In the genomic region with DNA sequence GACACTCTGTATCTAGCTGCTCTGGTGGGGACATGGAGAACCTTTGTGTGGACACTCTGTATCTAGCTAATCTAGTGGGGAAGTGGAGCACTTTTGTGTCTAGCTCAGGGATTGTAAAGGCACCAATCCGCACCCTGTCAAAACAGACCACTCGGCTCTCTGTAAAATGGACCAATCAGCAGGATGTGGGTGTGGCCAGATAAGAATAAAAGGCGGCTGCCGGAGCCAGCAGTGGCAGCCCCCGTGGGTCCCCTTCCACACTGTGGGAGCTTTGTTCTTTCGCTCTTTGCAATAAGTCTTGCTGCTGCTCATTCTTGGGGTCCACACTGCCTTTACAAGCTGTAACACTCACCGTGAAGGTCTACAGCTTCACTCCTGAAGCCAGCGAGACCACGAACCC, we compare ENCODE assay signal across 13 cellular contexts. TPM values are rescaled to one million over a fixed set of nuclear protein-coding genes. Genes with fewer than 3 reads are reported as not detected.
"Had no signal": no experiment of that assay in that cellular context is flagged by ENCODE, and none has a peak within 500 bp of the region (broad histone marks: within the 10 kb centered on the region; RNA-seq: fewer than 3 reads in every experiment).

No MANE protein-coding gene starts in this region.

RNA-seq across cellular contexts. Expression of gene GPX6, which starts 3.2 kb away (rescaled TPM):
- total RNA-seq: activated B cell treated with CpG ODN at 0.5 μM for 24 hours; activated CD4-positive, alpha-beta memory T cell treated with anti-CD3 and anti-CD28 coated beads for 36 hours; activated CD4-positive, alpha-beta memory T cell treated with anti-CD3 and anti-CD28 coated beads, Interleukin-2, amount 10 ng/mL, durations not matched to agents 7 days and 5 days; activated CD4-positive, alpha-beta T cell treated with anti-CD3 and anti-CD28 coated beads for 36 hours; activated CD4-positive, alpha-beta T cell treated with anti-CD3 and anti-CD28 coated beads, Interleukin-2, amount 10 ng/mL, durations not matched to agents 24 days and 14 days; activated CD4-positive, alpha-beta T cell treated with anti-CD3 and anti-CD28 coated beads, Interleukin-2, amount 10 ng/mL, durations not matched to agents 7 days and 5 days; activated CD8-positive, alpha-beta memory T cell treated with anti-CD3 and anti-CD28 coated beads for 36 hours; activated CD8-positive, alpha-beta memory T cell treated with anti-CD3 and anti-CD28 coated beads, Interleukin-2, amount 10 ng/mL, durations not matched to agents 7 days and 5 days; activated CD8-positive, alpha-beta T cell treated with anti-CD3 and anti-CD28 coated beads for 36 hours; activated CD8-positive, alpha-beta T cell treated with anti-CD3 and anti-CD28 coated beads, Interleukin-2, amount 10 ng/mL, durations not matched to agents 7 days and 5 days; T-helper 1 cell treated with Interleukin-12 subunit alpha and Interleukin-12 subunit beta and Interleukin-4 antibody, amounts not matched to agents 30 ng/mL and 1 ng/mL, for 36 hours; T-helper 17 cell; T-helper 2 cell treated with Interferon-gamma antibody and Interleukin-4, amounts not matched to agents 100 ng/mL and 5 ng/mL, for 36 hours had no signal

RNA-seq across cellular contexts. Expression of gene GPX5, which starts 13.3 kb away (rescaled TPM):
- total RNA-seq: activated B cell treated with CpG ODN at 0.5 μM for 24 hours; activated CD4-positive, alpha-beta memory T cell treated with anti-CD3 and anti-CD28 coated beads for 36 hours; activated CD4-positive, alpha-beta memory T cell treated with anti-CD3 and anti-CD28 coated beads, Interleukin-2, amount 10 ng/mL, durations not matched to agents 7 days and 5 days; activated CD4-positive, alpha-beta T cell treated with anti-CD3 and anti-CD28 coated beads for 36 hours; activated CD4-positive, alpha-beta T cell treated with anti-CD3 and anti-CD28 coated beads, Interleukin-2, amount 10 ng/mL, durations not matched to agents 24 days and 14 days; activated CD4-positive, alpha-beta T cell treated with anti-CD3 and anti-CD28 coated beads, Interleukin-2, amount 10 ng/mL, durations not matched to agents 7 days and 5 days; activated CD8-positive, alpha-beta memory T cell treated with anti-CD3 and anti-CD28 coated beads for 36 hours; activated CD8-positive, alpha-beta memory T cell treated with anti-CD3 and anti-CD28 coated beads, Interleukin-2, amount 10 ng/mL, durations not matched to agents 7 days and 5 days; activated CD8-positive, alpha-beta T cell treated with anti-CD3 and anti-CD28 coated beads for 36 hours; activated CD8-positive, alpha-beta T cell treated with anti-CD3 and anti-CD28 coated beads, Interleukin-2, amount 10 ng/mL, durations not matched to agents 7 days and 5 days; T-helper 1 cell treated with Interleukin-12 subunit alpha and Interleukin-12 subunit beta and Interleukin-4 antibody, amounts not matched to agents 30 ng/mL and 1 ng/mL, for 36 hours; T-helper 17 cell; T-helper 2 cell treated with Interferon-gamma antibody and Interleukin-4, amounts not matched to agents 100 ng/mL and 5 ng/mL, for 36 hours had no signal
